Comparison of ENCODE assay signal across 8 cellular contexts in genomic region chr7:522071-522937, GRCh38. TPM values are rescaled to one million over a fixed set of nuclear protein-coding genes. Genes with fewer than 3 reads are reported as not detected.
DNase-seq lines count a peak whose midpoint lies in the region; ATAC-seq and TF ChIP-seq lines count a peak whose summit lies in the region.

No MANE protein-coding gene starts in this region.

- peaks cover 5% of the 10 kb centered on the region for H3K27me3 ChIP-seq in rectal smooth muscle tissue (ENCODE audit: control insufficient read depth, insufficient read depth, low read length)

- H3K4me1 Mint-ChIP-seq in activated T-helper 2 cell treated with anti-CD3 and anti-CD28 coated beads, Interferon-gamma antibody, Interleukin-2, Interleukin-4, amounts not matched to agents 10 μg/mL and 5 μg/mL and 100 μg/mL, durations not matched to agents 14 hours and 24 hours and 36 hours (ENCODE audit: low read depth), result peaks cover 8% of the 10 kb centered on the region

- no peaks in the 10 kb centered on the region for H3K36me3 Mint-ChIP-seq in activated T-helper 2 cell treated with anti-CD3 and anti-CD28 coated beads, Interferon-gamma antibody, Interleukin-2, Interleukin-4, amounts not matched to agents 10 μg/mL and 5 μg/mL and 100 μg/mL, durations not matched to agents 14 hours and 24 hours and 36 hours (ENCODE audit: low read depth)

- TF ChIP-seq CTCF in LNCaP clone FGC (IDR thresholded peaks at IDR 0.05; ENCODE audit: control insufficient read depth, extremely low read depth, insufficient read depth), result no peak

- ATAC-seq in left ventricle myocardium superior, result peak; percentile 60
- ATAC-seq in HG03139 (IDR thresholded peaks at IDR 0.05; ENCODE audit: unreplicated experiment), result no peak

- peaks cover 2% of the 10 kb centered on the region for H3K4me1 ChIP-seq in rectal smooth muscle tissue (ENCODE audit: control insufficient read depth, insufficient read depth, low read length)

- peaks cover 34% of the 10 kb centered on the region for H3K27me3 Mint-ChIP-seq in activated T-helper 2 cell treated with anti-CD3 and anti-CD28 coated beads, Interferon-gamma antibody, Interleukin-2, Interleukin-4, amounts not matched to agents 10 μg/mL and 5 μg/mL and 100 μg/mL, durations not matched to agents 14 hours and 24 hours and 36 hours (ENCODE audit: low read depth)

- no peak overlapping the region for H3K27ac Mint-ChIP-seq in activated T-helper 2 cell treated with anti-CD3 and anti-CD28 coated beads, Interferon-gamma antibody, Interleukin-2, Interleukin-4, amounts not matched to agents 10 μg/mL and 5 μg/mL and 100 μg/mL, durations not matched to agents 14 hours and 24 hours and 36 hours

- DNase-seq in NCI-H2107 treated with DMSO at 0.1 percent for 48 hours (lab: John Stamatoyannopoulos, UW; ENCODE audit: unreplicated experiment), result peak; percentile 6
- DNase-seq in NCI-H2107 (lab: John Stamatoyannopoulos, UW), result no peak
- DNase-seq in LNCaP clone FGC (ENCODE audit: low read depth), result no peak
- peak; percentile 21 for DNase-seq in activated T-helper 2 cell treated with anti-CD3 and anti-CD28 coated beads, Interferon-gamma antibody, Interleukin-2, Interleukin-4, amounts not matched to agents 10 μg/mL and 5 μg/mL and 100 μg/mL, durations not matched to agents 14 hours and 24 hours and 36 hours (ENCODE audit: low spot score)
- peak; percentile 79 for DNase-seq in left ventricle myocardium superior
- DNase-seq in HPDE6-E6E7 (ENCODE audit: extremely low spot score), result no peak

- H3K9ac ChIP-seq in rectal smooth muscle tissue (ENCODE audit: low read length), result no peak overlapping the region

- intact Hi-C loops in activated T-helper 2 cell treated with anti-CD3 and anti-CD28 coated beads, Interferon-gamma antibody, Interleukin-2, Interleukin-4, amounts not matched to agents 10 μg/mL and 5 μg/mL and 100 μg/mL, durations not matched to agents 14 hours and 24 hours and 36 hours (cut with micrococcal nuclease), result loop anchor here (5.0 kb wide), 1 partner anchor 60 kb away; no protein-coding TSS in a partner anchor
- intact Hi-C loops in left ventricle myocardium superior (cut with micrococcal nuclease), result no loop called here

- no peak overlapping the region for H3K27ac ChIP-seq in rectal smooth muscle tissue (ENCODE audit: low read depth, low read length)

- no peak overlapping the region for H3K4me3 Mint-ChIP-seq in activated T-helper 2 cell treated with anti-CD3 and anti-CD28 coated beads, Interferon-gamma antibody, Interleukin-2, Interleukin-4, amounts not matched to agents 10 μg/mL and 5 μg/mL and 100 μg/mL, durations not matched to agents 14 hours and 24 hours and 36 hours (ENCODE audit: low read depth)

- H3K4me3 ChIP-seq in LNCaP clone FGC (ENCODE audit: low read depth, low read length) (peak overlapping the region; percentile 43), rectal smooth muscle tissue (ENCODE audit: low read length) (peak overlapping the region; percentile 40)

- no peaks in the 10 kb centered on the region for H3K9me3 Mint-ChIP-seq in activated T-helper 2 cell treated with anti-CD3 and anti-CD28 coated beads, Interferon-gamma antibody, Interleukin-2, Interleukin-4, amounts not matched to agents 10 μg/mL and 5 μg/mL and 100 μg/mL, durations not matched to agents 14 hours and 24 hours and 36 hours

- H3K36me3 ChIP-seq in rectal smooth muscle tissue (ENCODE audit: control insufficient read depth, insufficient read depth, low read length), result no peaks in the 10 kb centered on the region

RNA-seq across cellular contexts. Expression of gene PDGFA, which starts 2.7 kb away (rescaled TPM):
- total RNA-seq in activated T-helper 2 cell treated with anti-CD3 and anti-CD28 coated beads, Interferon-gamma antibody, Interleukin-2, Interleukin-4, amounts not matched to agents 10 μg/mL and 5 μg/mL and 100 μg/mL, durations not matched to agents 14 hours and 24 hours and 36 hours, result 10.6 and 11.9 TPM in 2 replicates
- 32.7 TPM for total RNA-seq in left ventricle myocardium superior

Comparison
In these comparisons a context has a peak if more than half of its experiments do, and no peak if none do; other contexts are left out.
1. DNase-seq: peak in NCI-H2107 treated with DMSO at 0.1 percent for 48 hours (single experiment), activated T-helper 2 cell treated with anti-CD3 and anti-CD28 coated beads, Interferon-gamma antibody, Interleukin-2, Interleukin-4, amounts not matched to agents 10 μg/mL and 5 μg/mL and 100 μg/mL, durations not matched to agents 14 hours and 24 hours and 36 hours (single experiment) and left ventricle myocardium superior (single experiment); none in NCI-H2107 (single experiment), LNCaP clone FGC (single experiment) and HPDE6-E6E7 (single experiment).